In genomic region chr21:14707265-14708020, GRCh38 we compare ENCODE assay signal across 16 cellular contexts.
DNase-seq lines count a peak whose midpoint lies in the region; ATAC-seq, FAIRE-seq and TF ChIP-seq lines count a peak whose summit lies in the region.
"Had no signal": no experiment of that assay in that cellular context is flagged by ENCODE, and none has a peak within 500 bp of the region (broad histone marks: within the 10 kb centered on the region; RNA-seq: fewer than 3 reads in every experiment).

No MANE protein-coding gene starts in this region.

- H3K36me3 ChIP-seq in DND-41 (ENCODE audit: insufficient read depth, low read length) (no peaks in the 10 kb centered on the region), Loucy (ENCODE audit: insufficient read depth, low read length) (no peaks in the 10 kb centered on the region), bronchial epithelial cell (ENCODE audit: control insufficient read depth, insufficient read depth, low read length) (no peaks in the 10 kb centered on the region), ascending aorta (no peaks in the 10 kb centered on the region)
- H3K36me3 ChIP-seq: BLaER1, HAP-1 had no signal

- H3K4me1 ChIP-seq in DND-41 (ENCODE audit: insufficient read depth, low read length) (peaks cover 21% of the 10 kb centered on the region), Loucy (ENCODE audit: insufficient read depth, low read length, poor library complexity, severe bottlenecking) (peaks cover 23% of the 10 kb centered on the region), foreskin keratinocyte (no peaks in the 10 kb centered on the region), ascending aorta (no peaks in the 10 kb centered on the region)
- H3K4me1 ChIP-seq: HAP-1 had no signal

- H3F3A ChIP-seq in Loucy (ENCODE audit: low read depth): no peaks in the 10 kb centered on the region

- H3K27ac Mint-ChIP-seq in activated naive CD8-positive, alpha-beta T cell treated with anti-CD3 and anti-CD28 coated beads, Interleukin-2, amount 50 U/mL, for 24 hours: no peak overlapping the region
- H3K27ac Mint-ChIP-seq: CD14-positive monocyte; CD4-positive, alpha-beta memory T cell had no signal

- no peaks in the 10 kb centered on the region for H3K27me3 ChIP-seq in DND-41 (ENCODE audit: insufficient read depth, low read length, poor library complexity)
- H3K27me3 ChIP-seq in Loucy (ENCODE audit: insufficient read depth, low read length, poor library complexity, severe bottlenecking): no peaks in the 10 kb centered on the region
- H3K27me3 ChIP-seq in bronchial epithelial cell (ENCODE audit: control insufficient read depth, insufficient read depth, low read length): no peaks in the 10 kb centered on the region
- no peaks in the 10 kb centered on the region for H3K27me3 ChIP-seq in foreskin keratinocyte
- no peaks in the 10 kb centered on the region for H3K27me3 ChIP-seq in ascending aorta
- H3K27me3 ChIP-seq: BLaER1 had no signal

- no peak for FAIRE-seq in bronchial epithelial cell (lab: Jason Lieb, UNC)

- H4K20me1 ChIP-seq in DND-41 (ENCODE audit: insufficient read depth, low read length): no peaks in the 10 kb centered on the region
- no peaks in the 10 kb centered on the region for H4K20me1 ChIP-seq in Loucy (ENCODE audit: insufficient read depth, low read length, poor library complexity, severe bottlenecking)
- H4K20me1 ChIP-seq: BLaER1 had no signal

- H3K4me3 Mint-ChIP-seq in activated naive CD8-positive, alpha-beta T cell treated with anti-CD3 and anti-CD28 coated beads, Interleukin-2, amount 50 U/mL, for 24 hours: no peak overlapping the region
- H3K4me3 Mint-ChIP-seq: CD14-positive monocyte; CD4-positive, alpha-beta memory T cell had no signal

- no peak overlapping the region for H3K9ac ChIP-seq in DND-41 (ENCODE audit: low read depth, low read length)
- H3K9ac ChIP-seq in Loucy (ENCODE audit: low read depth, low read length, poor library complexity, severe bottlenecking): no peak overlapping the region
- H3K9ac ChIP-seq: BLaER1, GM23248 had no signal

- H2AFZ ChIP-seq in DND-41 (ENCODE audit: low read depth, low read length) (no peak overlapping the region), Loucy (ENCODE audit: low read length) (no peak overlapping the region)
- H2AFZ ChIP-seq: GM23248 had no signal

- H3K9me3 ChIP-seq in DND-41 (ENCODE audit: insufficient read depth, low read length, severe bottlenecking) (no peaks in the 10 kb centered on the region), Loucy (ENCODE audit: insufficient read depth, low read depth, low read length) (no peaks in the 10 kb centered on the region), ascending aorta (no peaks in the 10 kb centered on the region)
- H3K9me3 ChIP-seq: BLaER1 had no signal

- ATAC-seq in DND-41 (ENCODE audit: insufficient read depth, low read depth) (no peak), foreskin keratinocyte (no peak), GM18858 (IDR thresholded peaks at IDR 0.05; ENCODE audit: unreplicated experiment) (no peak)
- no peak for ATAC-seq in activated naive CD8-positive, alpha-beta T cell treated with anti-CD3 and anti-CD28 coated beads, Interleukin-2, amount 50 U/mL, for 24 hours

- peaks cover 14% of the 10 kb centered on the region for H3K9me3 Mint-ChIP-seq in activated naive CD8-positive, alpha-beta T cell treated with anti-CD3 and anti-CD28 coated beads, Interleukin-2, amount 50 U/mL, for 24 hours

- no peaks in the 10 kb centered on the region for H3K27me3 Mint-ChIP-seq in activated naive CD8-positive, alpha-beta T cell treated with anti-CD3 and anti-CD28 coated beads, Interleukin-2, amount 50 U/mL, for 24 hours
- H3K27me3 Mint-ChIP-seq: CD4-positive, alpha-beta memory T cell had no signal

- H3K36me3 Mint-ChIP-seq in activated naive CD8-positive, alpha-beta T cell treated with anti-CD3 and anti-CD28 coated beads, Interleukin-2, amount 50 U/mL, for 24 hours (ENCODE audit: low read depth): no peaks in the 10 kb centered on the region
- H3K36me3 Mint-ChIP-seq: CD14-positive monocyte; CD4-positive, alpha-beta memory T cell had no signal

- DNase-seq in DND-41 (no peak), bronchial epithelial cell (ENCODE audit: low read depth) (peak; percentile 75), foreskin keratinocyte (peak; percentile 41 to 72), ascending aorta (ENCODE audit: low spot score in 2 of 2) (no peak)
- DNase-seq in activated naive CD8-positive, alpha-beta T cell treated with anti-CD3 and anti-CD28 coated beads, Interleukin-2, amount 50 U/mL, for 24 hours: no peak
- DNase-seq: 8988T; CD4-positive, alpha-beta memory T cell; DMS153; DMS79; GF-D8; GM23248 had no signal

- TF ChIP-seq CTCF in DND-41 (IDR thresholded peaks at IDR 0.05; ENCODE audit: borderline replicate concordance, extremely low read depth, low read length, poor library complexity, severe bottlenecking) (no peak), Loucy (conservative IDR thresholded peaks at IDR 0.05; ENCODE audit: low read length) (no peak), bronchial epithelial cell (IDR thresholded peaks at IDR 0.05; ENCODE audit: insufficient read depth, low read length, severe bottlenecking) (no peak), foreskin keratinocyte (conservative IDR thresholded peaks at IDR 0.05) (no peak), ascending aorta (IDR thresholded peaks at IDR 0.05) (no peak)

- intact Hi-C loops in ascending aorta (cut with DNase I): no loop called here

- H3K27ac ChIP-seq in DND-41 (ENCODE audit: low read length): peak overlapping the region; percentile 69
- H3K27ac ChIP-seq in foreskin keratinocyte: no peak overlapping the region
- no peak overlapping the region for H3K27ac ChIP-seq in ascending aorta
- H3K27ac ChIP-seq: BLaER1, GM23248 had no signal

- no peaks in the 10 kb centered on the region for H3K9me2 ChIP-seq in Loucy (replicated peaks; ENCODE audit: low read depth, low read length)

- H3K79me2 ChIP-seq in DND-41 (ENCODE audit: insufficient read depth, low read length): no peaks in the 10 kb centered on the region
- no peaks in the 10 kb centered on the region for H3K79me2 ChIP-seq in Loucy (ENCODE audit: insufficient read depth, low read length)

- H3K4me1 Mint-ChIP-seq in activated naive CD8-positive, alpha-beta T cell treated with anti-CD3 and anti-CD28 coated beads, Interleukin-2, amount 50 U/mL, for 24 hours: no peaks in the 10 kb centered on the region
- H3K4me1 Mint-ChIP-seq: CD14-positive monocyte had no signal

- no peak overlapping the region for H3K4me3 ChIP-seq in DND-41 (ENCODE audit: low read depth in 1 of 2, low read length in 2 of 2)
- H3K4me3 ChIP-seq in Loucy (ENCODE audit: low read length, poor library complexity, severe bottlenecking): no peak overlapping the region
- H3K4me3 ChIP-seq in bronchial epithelial cell (ENCODE audit: low read depth, low read length): no peak overlapping the region
- H3K4me3 ChIP-seq in ascending aorta: no peak overlapping the region
- H3K4me3 ChIP-seq: BLaER1, GM23248, HAP-1 had no signal

- H3K4me2 ChIP-seq in DND-41 (ENCODE audit: insufficient read depth, low read length): 0 out of 2 replicates have a peak overlapping the region, but pooled peaks have one; percentile 30
- peak overlapping the region; percentile 19 for H3K4me2 ChIP-seq in Loucy (ENCODE audit: low read depth, low read length, poor library complexity, severe bottlenecking)
- H3K4me2 ChIP-seq: BLaER1 had no signal

Comparison
In these comparisons a context has a peak if more than half of its experiments do, and no peak if none do; other contexts are left out.
1. DNase-seq: peak in bronchial epithelial cell (single experiment) and foreskin keratinocyte (2 of 2); none in DND-41 (single experiment), ascending aorta (0 of 2) and activated naive CD8-positive, alpha-beta T cell treated with anti-CD3 and anti-CD28 coated beads, Interleukin-2, amount 50 U/mL, for 24 hours (single experiment).